ENCODE assay signal across 10 cellular contexts in genomic region chr17:57468932-57469775, GRCh38.
DNase-seq lines count a peak whose midpoint lies in the region; ATAC-seq and TF ChIP-seq lines count a peak whose summit lies in the region.
"Had no signal": no experiment of that assay in that cellular context is flagged by ENCODE, and none has a peak within 500 bp of the region (broad histone marks: within the 10 kb centered on the region; RNA-seq: fewer than 3 reads in every experiment).

No MANE protein-coding gene starts in this region.

- no peak overlapping the region for H3K9ac ChIP-seq in colonic mucosa (ENCODE audit: low read depth in 2 of 2, low read length in 2 of 2)

- H3K9me3 Mint-ChIP-seq in progenitor cell of endocrine pancreas (ENCODE audit: low read depth): no peaks in the 10 kb centered on the region

- peak; percentile 66 to 80 for ATAC-seq in activated CD4-positive, CD25-positive, alpha-beta regulatory T cell treated with anti-CD3 and anti-CD28 coated beads, Interleukin-2, amount 50 U/mL, for 24 hours
- ATAC-seq in HG02870 (IDR thresholded peaks at IDR 0.05; ENCODE audit: unreplicated experiment): peak; percentile 45

- no peaks in the 10 kb centered on the region for H3K36me3 ChIP-seq in colonic mucosa
- H3K36me3 ChIP-seq: tibial artery had no signal

- peaks cover 3% of the 10 kb centered on the region for H3K36me3 Mint-ChIP-seq in progenitor cell of endocrine pancreas (ENCODE audit: insufficient read depth)

- H3K27me3 ChIP-seq in colonic mucosa: no peaks in the 10 kb centered on the region
- H3K27me3 ChIP-seq: tibial artery had no signal

- H3K4me3 Mint-ChIP-seq in progenitor cell of endocrine pancreas (ENCODE audit: low read depth): no peak overlapping the region

- no peak for DNase-seq in activated CD4-positive, CD25-positive, alpha-beta regulatory T cell treated with anti-CD3 and anti-CD28 coated beads, Interleukin-2, amount 50 U/mL, for 72 hours
- DNase-seq in NCI-H82 (lab: John Stamatoyannopoulos, UW): peak; percentile 94
- DNase-seq in progenitor cell of endocrine pancreas (ENCODE audit: low spot score, unreplicated experiment): no peak
- no peak for DNase-seq in activated naive CD4-positive, alpha-beta T cell treated with anti-CD3 and anti-CD28 coated beads, Interleukin-2, amount 50 U/mL, for 16 hours
- DNase-seq in colonic mucosa: no peak
- no peak for DNase-seq in activated gamma-delta T cell (lab: John Stamatoyannopoulos, UW)
- DNase-seq: NCI-H2107, tibial artery had no signal

- TF ChIP-seq CTCF in progenitor cell of endocrine pancreas (IDR thresholded peaks at IDR 0.05; ENCODE audit: unreplicated experiment): no peak
- no peak for TF ChIP-seq CTCF in colonic mucosa (IDR thresholded peaks at IDR 0.05)

- H3K27ac Mint-ChIP-seq in progenitor cell of endocrine pancreas: peak overlapping the region; percentile 69

- H3K9me3 ChIP-seq in colonic mucosa: no peaks in the 10 kb centered on the region
- H3K9me3 ChIP-seq: tibial artery had no signal

- H3K27me3 Mint-ChIP-seq in progenitor cell of endocrine pancreas: no peaks in the 10 kb centered on the region

- no peak overlapping the region for H3K4me3 ChIP-seq in colonic mucosa
- H3K4me3 ChIP-seq: tibial artery had no signal

- H3K4me1 Mint-ChIP-seq in progenitor cell of endocrine pancreas (ENCODE audit: low read depth): peaks cover 29% of the 10 kb centered on the region

- intact Hi-C loops in colonic mucosa (cut with DNase I): no loop called here

- no peak overlapping the region for H3K27ac ChIP-seq in colonic mucosa
- H3K27ac ChIP-seq: tibial artery had no signal

- H3K4me1 ChIP-seq in colonic mucosa: no peaks in the 10 kb centered on the region
